In genomic region chr1:29238601-29238964, GRCh38 we compare ENCODE assay signal across 9 cellular contexts. TPM values are rescaled to one million over a fixed set of nuclear protein-coding genes. Genes with fewer than 3 reads are reported as not detected.
A peak's percentile ranks its signal among the peaks of the same experiment; 100 is the strongest.
DNase-seq lines count a peak whose midpoint lies in the region; ATAC-seq, FAIRE-seq and TF ChIP-seq lines count a peak whose summit lies in the region.
"Had no signal": no experiment of that assay in that cellular context is flagged by ENCODE, and none has a peak within 500 bp of the region (broad histone marks: within the 10 kb centered on the region; RNA-seq: fewer than 3 reads in every experiment).

No MANE protein-coding gene starts in this region.

- no peak for TF ChIP-seq CTCF in astrocyte (IDR thresholded peaks at IDR 0.05; ENCODE audit: insufficient read depth, low read depth, low read length)
- no peak for TF ChIP-seq CTCF in kidney epithelial cell (IDR thresholded peaks at IDR 0.05; ENCODE audit: insufficient read depth, low read length, poor library complexity, severe bottlenecking)

- FAIRE-seq in astrocyte (lab: Jason Lieb, UNC), result no peak

- peaks cover 25% of the 10 kb centered on the region for H4K20me1 ChIP-seq in astrocyte (ENCODE audit: insufficient read depth, low read length)

- H3K4me1 ChIP-seq in astrocyte (ENCODE audit: insufficient read depth, low read length) (peaks cover 28% of the 10 kb centered on the region), subcutaneous abdominal adipose tissue (ENCODE audit: control insufficient read depth in 5 of 5, insufficient read depth in 5 of 5, low read length in 5 of 5) (peaks cover 2 to 30% (median 25%) of the 10 kb centered on the region in 5 donors)

- H3K79me2 ChIP-seq in astrocyte (ENCODE audit: insufficient read depth, low read length), result peaks cover 44% of the 10 kb centered on the region

- CTCF ChIA-PET in activated CD4-positive, alpha-beta memory T cell treated with anti-CD3 and anti-CD28 coated beads for 36 hours (lab: Charles Lee), result interaction anchor here (0.9 kb wide), 1 partner anchor 103 kb away, joined by 5 read pairs; no protein-coding TSS in a partner anchor
- CTCF ChIA-PET in activated CD4-positive, alpha-beta memory T cell treated with anti-CD3 and anti-CD28 coated beads, Interleukin-2, amount 10 ng/mL, durations not matched to agents 7 days and 5 days (lab: Charles Lee), result no interaction called here

- H3K4me3 Mint-ChIP-seq in activated CD4-positive, alpha-beta memory T cell treated with anti-CD3 and anti-CD28 coated beads for 36 hours, result peak overlapping the region; percentile 21
- no peak overlapping the region for H3K4me3 Mint-ChIP-seq in activated CD4-positive, alpha-beta memory T cell treated with anti-CD3 and anti-CD28 coated beads, Interleukin-2, amount 10 ng/mL, durations not matched to agents 7 days and 5 days
- peak overlapping the region; percentile 83 for H3K4me3 Mint-ChIP-seq in astrocyte (ENCODE audit: unreplicated experiment)

- H3K4me2 ChIP-seq in astrocyte (ENCODE audit: low read length), result peak overlapping the region; percentile 100

- peak overlapping the region; percentile 68 for H3K4me3 ChIP-seq in astrocyte (ENCODE audit: insufficient read depth, low read depth, low read length)
- peak overlapping the region; percentile 67 for H3K4me3 ChIP-seq in kidney epithelial cell (ENCODE audit: low read depth, low read length)
- H3K4me3 ChIP-seq in subcutaneous abdominal adipose tissue (ENCODE audit: low read depth in 1 of 5, low read length in 5 of 5), result peak overlapping the region in 3 of 5 donors; percentile 71 to 82 (median 81)

- no peak for DNase-seq in activated CD4-positive, alpha-beta memory T cell treated with anti-CD3 and anti-CD28 coated beads for 36 hours
- DNase-seq in activated CD4-positive, alpha-beta memory T cell treated with anti-CD3 and anti-CD28 coated beads, Interleukin-2, amount 10 ng/mL, durations not matched to agents 7 days and 5 days, result no peak
- DNase-seq in astrocyte (ENCODE audit: low read depth) (no peak), kidney epithelial cell (ENCODE audit: low read depth) (no peak), activated gamma-delta T cell treated with Interleukin-2 at 50 U/mL for 16 hours (no peak), GOT3 (lab: John Stamatoyannopoulos, UW) (no peak)
- DNase-seq: stimulated activated CD4-positive, alpha-beta T cell treated with anti-CD3 and anti-CD28 coated beads, Interleukin-4, amount 100 ng/mL, for 1 hour had no signal

- H3K9ac ChIP-seq in astrocyte (ENCODE audit: low read length), result peak overlapping the region; percentile 71
- peak overlapping the region in 2 of 5 donors; percentile 32 to 66 for H3K9ac ChIP-seq in subcutaneous abdominal adipose tissue (ENCODE audit: low read length in 5 of 5)

- H3K27ac ChIP-seq in astrocyte (ENCODE audit: low read depth, low read length), result no peak overlapping the region
- no peak overlapping the region for H3K27ac ChIP-seq in subcutaneous abdominal adipose tissue (ENCODE audit: low read depth, low read length)

- no peak for ATAC-seq in HG03469 (IDR thresholded peaks at IDR 0.05; ENCODE audit: unreplicated experiment)

- H3K36me3 ChIP-seq in astrocyte (ENCODE audit: insufficient read depth, low read length), result no peaks in the 10 kb centered on the region
- H3K36me3 ChIP-seq in kidney epithelial cell (ENCODE audit: control insufficient read depth, insufficient read depth, low read length), result no peaks in the 10 kb centered on the region
- no peaks in the 10 kb centered on the region for H3K36me3 ChIP-seq in subcutaneous abdominal adipose tissue (ENCODE audit: control insufficient read depth in 5 of 5, insufficient read depth in 5 of 5, low read length in 5 of 5)

- H3K9me3 ChIP-seq in astrocyte (ENCODE audit: insufficient read depth, low read depth, low read length) (no peaks in the 10 kb centered on the region), subcutaneous abdominal adipose tissue (ENCODE audit: control insufficient read depth in 5 of 5, low read length in 5 of 5) (no peaks in the 10 kb centered on the region)

- no peaks in the 10 kb centered on the region for H3K27me3 ChIP-seq in astrocyte (ENCODE audit: insufficient read depth, low read length)
- H3K27me3 ChIP-seq in kidney epithelial cell (ENCODE audit: control insufficient read depth, insufficient read depth, low read length), result no peaks in the 10 kb centered on the region
- H3K27me3 ChIP-seq in subcutaneous abdominal adipose tissue (ENCODE audit: control insufficient read depth in 5 of 5, insufficient read depth in 4 of 5, low read length in 5 of 5), result peaks cover 0 to 4% (median 4%) of the 10 kb centered on the region in 5 donors

- peaks cover 14% of the 10 kb centered on the region for H3K4me1 Mint-ChIP-seq in activated CD4-positive, alpha-beta memory T cell treated with anti-CD3 and anti-CD28 coated beads for 36 hours (ENCODE audit: low read depth)
- H3K4me1 Mint-ChIP-seq in activated CD4-positive, alpha-beta memory T cell treated with anti-CD3 and anti-CD28 coated beads, Interleukin-2, amount 10 ng/mL, durations not matched to agents 7 days and 5 days, result peaks cover 19% of the 10 kb centered on the region
- H3K4me1 Mint-ChIP-seq in astrocyte (ENCODE audit: low read depth, unreplicated experiment), result peaks cover 24% of the 10 kb centered on the region

- POLR2A ChIA-PET in activated CD4-positive, alpha-beta memory T cell treated with anti-CD3 and anti-CD28 coated beads for 36 hours (lab: Charles Lee), result no interaction called here
- POLR2A ChIA-PET in activated CD4-positive, alpha-beta memory T cell treated with anti-CD3 and anti-CD28 coated beads, Interleukin-2, amount 10 ng/mL, durations not matched to agents 7 days and 5 days (lab: Charles Lee), result interaction anchor here (2.1 kb wide), 1 partner anchor 8 kb away, joined by 9 read pairs; the partner anchor contains the start of gene MECR

- intact Hi-C loops in activated CD4-positive, alpha-beta memory T cell treated with anti-CD3 and anti-CD28 coated beads for 36 hours (cut with micrococcal nuclease), result loop anchor here (5.0 kb wide), 2 partner anchors 614 to 994 kb away; no protein-coding TSS in a partner anchor

- H3K9me3 Mint-ChIP-seq in activated CD4-positive, alpha-beta memory T cell treated with anti-CD3 and anti-CD28 coated beads for 36 hours, result no peaks in the 10 kb centered on the region
- H3K9me3 Mint-ChIP-seq in activated CD4-positive, alpha-beta memory T cell treated with anti-CD3 and anti-CD28 coated beads, Interleukin-2, amount 10 ng/mL, durations not matched to agents 7 days and 5 days, result no peaks in the 10 kb centered on the region
- no peaks in the 10 kb centered on the region for H3K9me3 Mint-ChIP-seq in astrocyte (ENCODE audit: unreplicated experiment)

- peaks cover 4% of the 10 kb centered on the region for H3K36me3 Mint-ChIP-seq in activated CD4-positive, alpha-beta memory T cell treated with anti-CD3 and anti-CD28 coated beads for 36 hours
- H3K36me3 Mint-ChIP-seq in activated CD4-positive, alpha-beta memory T cell treated with anti-CD3 and anti-CD28 coated beads, Interleukin-2, amount 10 ng/mL, durations not matched to agents 7 days and 5 days (ENCODE audit: low read depth), result peaks cover 4% of the 10 kb centered on the region
- peaks cover 1% of the 10 kb centered on the region for H3K36me3 Mint-ChIP-seq in astrocyte (ENCODE audit: low read depth, unreplicated experiment)

- H3K27me3 Mint-ChIP-seq in activated CD4-positive, alpha-beta memory T cell treated with anti-CD3 and anti-CD28 coated beads for 36 hours, result peaks cover 50% of the 10 kb centered on the region
- H3K27me3 Mint-ChIP-seq in activated CD4-positive, alpha-beta memory T cell treated with anti-CD3 and anti-CD28 coated beads, Interleukin-2, amount 10 ng/mL, durations not matched to agents 7 days and 5 days, result peaks cover 55% of the 10 kb centered on the region
- H3K27me3 Mint-ChIP-seq in astrocyte (ENCODE audit: low read depth, unreplicated experiment), result peaks cover 10% of the 10 kb centered on the region

- H3K27ac Mint-ChIP-seq in activated CD4-positive, alpha-beta memory T cell treated with anti-CD3 and anti-CD28 coated beads for 36 hours, result no peak overlapping the region
- no peak overlapping the region for H3K27ac Mint-ChIP-seq in activated CD4-positive, alpha-beta memory T cell treated with anti-CD3 and anti-CD28 coated beads, Interleukin-2, amount 10 ng/mL, durations not matched to agents 7 days and 5 days
- peak overlapping the region; percentile 85 for H3K27ac Mint-ChIP-seq in astrocyte (ENCODE audit: unreplicated experiment)

- H2AFZ ChIP-seq in astrocyte (ENCODE audit: low read depth, low read length), result no peak overlapping the region

RNA-seq across cellular contexts. Expression of gene PTPRU, which starts 2.3 kb away (rescaled TPM):
- total RNA-seq in activated CD4-positive, alpha-beta memory T cell treated with anti-CD3 and anti-CD28 coated beads for 36 hours, result under 1 TPM; 0.17 to 0.85 TPM
- total RNA-seq in activated CD4-positive, alpha-beta memory T cell treated with anti-CD3 and anti-CD28 coated beads, Interleukin-2, amount 10 ng/mL, durations not matched to agents 7 days and 5 days, result under 1 TPM; 0.13 to 0.68 TPM
- total RNA-seq in astrocyte, result 36.6 and 47.2 TPM in 2 replicates
- 55.4 and 80.4 TPM in 2 replicates for total RNA-seq in kidney epithelial cell

RNA-seq across cellular contexts. Expression of gene MECR, which starts 7.8 kb away (rescaled TPM):
- total RNA-seq in activated CD4-positive, alpha-beta memory T cell treated with anti-CD3 and anti-CD28 coated beads for 36 hours, result 10 to 100 TPM; 34.7 to 37.2 TPM
- total RNA-seq in activated CD4-positive, alpha-beta memory T cell treated with anti-CD3 and anti-CD28 coated beads, Interleukin-2, amount 10 ng/mL, durations not matched to agents 7 days and 5 days, result 10 to 100 TPM; 13.9 to 17.6 TPM
- 25.1 and 30.3 TPM in 2 replicates for total RNA-seq in astrocyte
- 23.6 and 30.5 TPM in 2 replicates for total RNA-seq in kidney epithelial cell

RNA-seq across cellular contexts. Expression of gene SRSF4, which starts 56.9 kb away (rescaled TPM):
- total RNA-seq in activated CD4-positive, alpha-beta memory T cell treated with anti-CD3 and anti-CD28 coated beads for 36 hours, result 100 to 1,000 TPM; 133 to 136 TPM
- 100 to 1,000 TPM; 121 to 123 TPM for total RNA-seq in activated CD4-positive, alpha-beta memory T cell treated with anti-CD3 and anti-CD28 coated beads, Interleukin-2, amount 10 ng/mL, durations not matched to agents 7 days and 5 days
- 48.2 and 52.6 TPM in 2 replicates for total RNA-seq in astrocyte
- total RNA-seq in kidney epithelial cell, result 30.0 and 40.2 TPM in 2 replicates

Comparison
In these comparisons a context has a peak if more than half of its experiments do, and no peak if none do; other contexts are left out.
1. RNA of gene PTPRU, which starts 2.3 kb away (total RNA-seq): 55.4 to 80.4 TPM in kidney epithelial cell and 36.6 to 47.2 TPM in astrocyte; 0.17 to 0.85 TPM in activated CD4-positive, alpha-beta memory T cell treated with anti-CD3 and anti-CD28 coated beads for 36 hours and 0.13 to 0.68 TPM in activated CD4-positive, alpha-beta memory T cell treated with anti-CD3 and anti-CD28 coated beads, Interleukin-2, amount 10 ng/mL, durations not matched to agents 7 days and 5 days; every median in the first group is over 10 times any median in the second.
2. Peak in every context shown above with its lines, with median percentiles within 50 percentile points of each other: H3K4me3 ChIP-seq.